ENCODE assay signal across 1 cellular context in genomic region chr17:75109407-75110236, GRCh38.
TF ChIP-seq lines count a peak whose summit lies in the region.

ARMC7 (plus strand) TSS chr17:75109969; CDS start chr17:75110289, 320 bp downstream.

TF ChIP-seq in HEK293, 187 proteins besides CTCF, POLR2A, EP300 and RAD21 (continued from another document and continues in another):
- TF ChIP-seq KLF8 (tag by site-specific recombination; IDR thresholded peaks at IDR 0.05) (no peak), ZNF121 (tag by site-specific recombination; IDR thresholded peaks at IDR 0.05) (no peak), SP2 (tag by site-specific recombination; IDR thresholded peaks at IDR 0.05) (peak; percentile 73), ZNF664 (tag by site-specific recombination; IDR thresholded peaks at IDR 0.05) (no peak), ZNF707 (tag by site-specific recombination; IDR thresholded peaks at IDR 0.05) (no peak), ELK4 (IDR thresholded peaks at IDR 0.05; ENCODE audit: borderline replicate concordance, low read depth, low read length) (no peak), KLF9 (tag by site-specific recombination; IDR thresholded peaks at IDR 0.05; ENCODE audit: low read depth) (peak; percentile 68; the same call in 1 of the 2 replicates), TCF7L2 (IDR thresholded peaks at IDR 0.05; ENCODE audit: borderline replicate concordance, low read depth, low read length) (no peak), ZNF112 (tag by site-specific recombination; IDR thresholded peaks at IDR 0.05) (no peak), ZNF132 (tag by site-specific recombination; IDR thresholded peaks at IDR 0.05; ENCODE audit: borderline replicate concordance) (no peak), ZNF548 (tag by site-specific recombination; IDR thresholded peaks at IDR 0.05) (no peak), BCL11A (tag by site-specific recombination; IDR thresholded peaks at IDR 0.05; ENCODE audit: low read depth) (no peak), YY1 (tag by site-specific recombination; IDR thresholded peaks at IDR 0.05) (no peak), REST (tag by site-specific recombination; IDR thresholded peaks at IDR 0.05) (no peak), PRDM2 (tag by site-specific recombination; IDR thresholded peaks at IDR 0.05; ENCODE audit: borderline replicate concordance) (no peak), ZNF510 (tag by site-specific recombination; IDR thresholded peaks at IDR 0.05; ENCODE audit: insufficient replicate concordance) (no peak), ZNF335 (tag by site-specific recombination; conservative IDR thresholded peaks at IDR 0.05) (peak; percentile 83), ZFHX2 (tag by site-specific recombination; conservative IDR thresholded peaks at IDR 0.05) (peak; percentile 88), ZNF837 (tag by site-specific recombination; IDR thresholded peaks at IDR 0.05) (no peak), SP3 (tag by site-specific recombination; IDR thresholded peaks at IDR 0.05) (peak; percentile 47; the same call in 1 of the 2 replicates), ZBTB6 (tag by site-specific recombination; IDR thresholded peaks at IDR 0.05) (peak; percentile 64; the same call in 1 of the 2 replicates), EGR2 (tag by site-specific recombination; IDR thresholded peaks at IDR 0.05; ENCODE audit: low read depth) (peak; percentile 72), ZNF571 (tag by site-specific recombination; IDR thresholded peaks at IDR 0.05) (no peak), FEZF1 (tag by site-specific recombination; IDR thresholded peaks at IDR 0.05) (no peak), ZNF391 (tag by site-specific recombination; IDR thresholded peaks at IDR 0.05; ENCODE audit: borderline replicate concordance, low read depth) (no peak), ZNF202 (tag by site-specific recombination; IDR thresholded peaks at IDR 0.05; ENCODE audit: borderline replicate concordance) (no peak), ZNF830 (tag by site-specific recombination; IDR thresholded peaks at IDR 0.05; ENCODE audit: low read depth) (no peak), ZNF146 (tag by site-specific recombination; IDR thresholded peaks at IDR 0.05) (no peak), ZNF701 (tag by site-specific recombination; IDR thresholded peaks at IDR 0.05) (no peak), ZNF248 (tag by site-specific recombination; IDR thresholded peaks at IDR 0.05) (no peak), ZNF433 (tag by site-specific recombination; IDR thresholded peaks at IDR 0.05; ENCODE audit: low read depth) (no peak), ZNF768 (tag by site-specific recombination; IDR thresholded peaks at IDR 0.05) (no peak), ZNF341 (tag by site-specific recombination; IDR thresholded peaks at IDR 0.05; ENCODE audit: low read depth) (0 out of 2 replicates have a peak, but pooled peaks have one; percentile 36), SETDB1 (IDR thresholded peaks at IDR 0.05; ENCODE audit: insufficient read length, low read length) (no peak), ZNF416 (tag by site-specific recombination; IDR thresholded peaks at IDR 0.05) (no peak), ZNF223 (tag by site-specific recombination; IDR thresholded peaks at IDR 0.05) (no peak), PBX3 (CRISPR knock-in tag; IDR thresholded peaks at IDR 0.05) (0 out of 2 replicates have a peak, but pooled peaks have one; percentile 39), KLF17 (tag by site-specific recombination; IDR thresholded peaks at IDR 0.05) (no peak), PATZ1 (tag by site-specific recombination; IDR thresholded peaks at IDR 0.05) (peak; percentile 86), MZF1 (tag by site-specific recombination; IDR thresholded peaks at IDR 0.05; ENCODE audit: borderline replicate concordance) (no peak), GLIS1 (tag by site-specific recombination; IDR thresholded peaks at IDR 0.05) (no peak), ZNF169 (tag by site-specific recombination; IDR thresholded peaks at IDR 0.05) (no peak), ZNF266 (tag by site-specific recombination; IDR thresholded peaks at IDR 0.05; ENCODE audit: low read depth) (no peak), ZNF776 (tag by site-specific recombination; IDR thresholded peaks at IDR 0.05; ENCODE audit: borderline replicate concordance) (no peak), IKZF3 (tag by site-specific recombination; IDR thresholded peaks at IDR 0.05) (no peak; the same call in 1 of the 2 replicates)
- TF ChIP-seq, protein P1, sequence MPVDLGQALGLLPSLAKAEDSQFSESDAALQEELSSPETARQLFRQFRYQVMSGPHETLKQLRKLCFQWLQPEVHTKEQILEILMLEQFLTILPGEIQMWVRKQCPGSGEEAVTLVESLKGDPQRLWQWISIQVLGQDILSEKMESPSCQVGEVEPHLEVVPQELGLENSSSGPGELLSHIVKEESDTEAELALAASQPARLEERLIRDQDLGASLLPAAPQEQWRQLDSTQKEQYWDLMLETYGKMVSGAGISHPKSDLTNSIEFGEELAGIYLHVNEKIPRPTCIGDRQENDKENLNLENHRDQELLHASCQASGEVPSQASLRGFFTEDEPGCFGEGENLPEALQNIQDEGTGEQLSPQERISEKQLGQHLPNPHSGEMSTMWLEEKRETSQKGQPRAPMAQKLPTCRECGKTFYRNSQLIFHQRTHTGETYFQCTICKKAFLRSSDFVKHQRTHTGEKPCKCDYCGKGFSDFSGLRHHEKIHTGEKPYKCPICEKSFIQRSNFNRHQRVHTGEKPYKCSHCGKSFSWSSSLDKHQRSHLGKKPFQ (tag by site-specific recombination; IDR thresholded peaks at IDR 0.05), result no peak
